In the genomic region with DNA sequence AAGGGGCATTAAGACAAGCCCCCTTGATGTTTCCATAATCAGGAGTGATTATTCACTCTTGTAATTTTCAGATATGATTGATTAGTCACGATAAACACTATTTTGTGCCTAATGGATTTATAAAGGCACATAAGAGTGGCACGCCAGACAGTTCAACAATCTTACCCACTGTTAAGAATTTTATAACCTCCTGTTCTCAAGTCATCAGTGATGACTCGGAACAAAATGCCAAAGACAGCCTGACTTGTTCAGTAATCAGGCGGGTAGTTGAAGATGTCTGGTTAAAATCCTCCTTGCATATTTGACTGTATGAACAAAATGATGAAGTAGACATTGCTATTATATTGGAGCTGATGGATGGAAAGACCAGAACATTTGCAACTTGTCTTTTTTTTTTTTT, we compare ENCODE assay signal across 19 cellular contexts.
"Had no signal": no experiment of that assay in that cellular context is flagged by ENCODE, and none has a peak within 500 bp of the region (broad histone marks: within the 10 kb centered on the region; RNA-seq: fewer than 3 reads in every experiment).

No MANE protein-coding gene starts in this region.

- H2AFZ ChIP-seq: hepatocyte had no signal

- H3K27ac ChIP-seq: coronary artery, dorsolateral prefrontal cortex, esophagus muscularis mucosa, foreskin keratinocyte, gastrocnemius medialis, heart left ventricle, hepatocyte, left lung, lower lobe of right lung had no signal

- H3K4me3 ChIP-seq: coronary artery, dorsolateral prefrontal cortex, esophagus muscularis mucosa, gastrocnemius medialis, heart left ventricle, hepatocyte, left lung, lower lobe of right lung, mucosa of descending colon had no signal

- H3K9me3 ChIP-seq: esophagus muscularis mucosa, gastrocnemius medialis, heart left ventricle, left lung, lower lobe of right lung, mucosa of descending colon had no signal

- H3K79me2 ChIP-seq: hepatocyte had no signal

- H3K4me2 ChIP-seq: hepatocyte had no signal

- H3K27me3 ChIP-seq: dorsolateral prefrontal cortex, esophagus muscularis mucosa, foreskin keratinocyte, gastrocnemius medialis, heart left ventricle, hepatocyte, left lung had no signal

- DNase-seq: dermis blood vessel endothelial cell; dorsolateral prefrontal cortex; effector CD4-positive, alpha-beta T cell; effector memory CD4-positive, alpha-beta T cell; foreskin keratinocyte; gastrocnemius medialis; heart left ventricle; hypothalamus; immature natural killer cell; left cardiac atrium; left lung; left ventricle myocardium superior; lower lobe of right lung; mesenchymal stem cell; mucosa of descending colon; naive B cell had no signal

- H3K36me3 ChIP-seq: esophagus muscularis mucosa, gastrocnemius medialis, heart left ventricle, left lung, lower lobe of right lung had no signal
